ENCODE assay signal across 8 cellular contexts in the genomic region with DNA sequence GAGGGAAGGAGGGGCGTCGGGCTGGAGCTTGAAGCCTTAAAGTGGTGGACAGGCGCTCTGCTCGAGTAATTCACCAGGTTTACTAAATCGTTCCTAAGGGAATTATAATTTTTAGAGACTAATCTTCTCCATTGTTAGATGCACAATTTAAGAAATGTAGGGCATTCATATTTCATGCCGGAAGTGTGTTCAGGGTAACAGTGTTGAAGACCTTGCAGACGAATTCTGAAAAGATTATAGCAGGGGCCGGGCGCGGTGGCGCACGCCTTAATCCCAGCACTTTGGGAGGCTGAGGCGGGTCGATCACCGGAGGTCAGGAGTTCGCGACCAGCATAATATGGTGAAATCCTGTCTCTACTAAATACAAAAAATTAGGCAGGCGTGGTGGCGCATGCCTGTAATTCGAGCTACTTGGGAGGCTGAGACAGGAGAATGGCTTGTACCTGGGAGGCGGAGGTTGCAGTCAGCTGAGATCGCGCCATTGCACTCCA. TPM values are rescaled to one million over a fixed set of nuclear protein-coding genes. Genes with fewer than 3 reads are reported as not detected.
DNase-seq lines count a peak whose midpoint lies in the region; ATAC-seq, FAIRE-seq and TF ChIP-seq lines count a peak whose summit lies in the region.

No MANE protein-coding gene starts in this region.

- H3K4me1 Mint-ChIP-seq in T-helper 1 cell treated with Interleukin-12 subunit alpha and Interleukin-12 subunit beta and Interleukin-4 antibody, amounts not matched to agents 30 μg/mL and 1 μg/mL, for 36 hours (ENCODE audit: low read depth), result peaks cover 9% of the 10 kb centered on the region

- no peak for TF ChIP-seq POLR2A in endothelial cell of umbilical vein (IDR thresholded peaks at IDR 0.05; ENCODE audit: low read depth, low read length)

- H3K4me1 ChIP-seq in Loucy (ENCODE audit: insufficient read depth, low read length, poor library complexity, severe bottlenecking) (peaks cover 33% of the 10 kb centered on the region), endothelial cell of umbilical vein (ENCODE audit: control insufficient read depth, extremely low read depth, insufficient read depth, low read length) (peaks cover 14% of the 10 kb centered on the region), pancreas (peaks cover 0 to 20% (median 6%) of the 10 kb centered on the region in 3 donors)

- dilution Hi-C loops in endothelial cell of umbilical vein (cut with MboI; ENCODE audit: extremely low pct_ligation_motif_present, low sequenced_read_pairs), result no loop called here

- H3K36me3 ChIP-seq in Loucy (ENCODE audit: insufficient read depth, low read length) (peaks cover 31% of the 10 kb centered on the region), endothelial cell of umbilical vein (ENCODE audit: control insufficient read depth in 2 of 2, extremely low read depth in 1 of 2, insufficient read depth in 2 of 2, low read length in 2 of 2) (peaks cover 3 to 8% of the 10 kb centered on the region in 2 experiments), pancreas (no peaks in the 10 kb centered on the region)

- BruUV-seq in endothelial cell of umbilical vein (replicated peaks; lab: Mats Ljungman, UMichigan), result no TSS peak

- H3K9me2 ChIP-seq in Loucy (replicated peaks; ENCODE audit: low read depth, low read length), result no peaks in the 10 kb centered on the region

- H3K4me2 ChIP-seq in Loucy (ENCODE audit: low read depth, low read length, poor library complexity, severe bottlenecking) (peak overlapping the region; percentile 58), endothelial cell of umbilical vein (ENCODE audit: insufficient read depth, low read length) (peak overlapping the region; percentile 34)

- TF ChIP-seq CTCF in Loucy (conservative IDR thresholded peaks at IDR 0.05; ENCODE audit: low read length) (no peak), endothelial cell of umbilical vein (IDR thresholded peaks at IDR 0.05; ENCODE audit: extremely low read depth in 1 of 2, insufficient read depth in 1 of 2, low read depth in 1 of 2, low read length in 2 of 2) (no peak), pancreas (IDR thresholded peaks at IDR 0.05) (no peak)

- H3K9me3 ChIP-seq in Loucy (ENCODE audit: insufficient read depth, low read depth, low read length) (no peaks in the 10 kb centered on the region; the same call in 1 of the 2 replicates), endothelial cell of umbilical vein (replicated peaks; ENCODE audit: control insufficient read depth, insufficient read depth, low read length) (no peaks in the 10 kb centered on the region), pancreas (no peaks in the 10 kb centered on the region)

- H2AFZ ChIP-seq in Loucy (ENCODE audit: low read length) (peak overlapping the region; percentile 82), endothelial cell of umbilical vein (ENCODE audit: low read depth, low read length) (no peak overlapping the region)

- CTCF ChIA-PET in endothelial cell of umbilical vein (lab: Charles Lee), result interaction anchor here (0.6 to 1.8 kb wide), 6 partner anchors 9 to 669 kb away, joined by 3 to 8 read pairs (median 4); no protein-coding TSS in a partner anchor

- H3K27me3 Mint-ChIP-seq in T-helper 1 cell treated with Interleukin-12 subunit alpha and Interleukin-12 subunit beta and Interleukin-4 antibody, amounts not matched to agents 30 μg/mL and 1 μg/mL, for 36 hours (ENCODE audit: low read depth), result no peaks in the 10 kb centered on the region

- H3K9me1 ChIP-seq in endothelial cell of umbilical vein (replicated peaks; ENCODE audit: control insufficient read depth, extremely low read depth, insufficient read depth, low read length), result no peaks in the 10 kb centered on the region

- H3K4me3 ChIP-seq in Loucy (ENCODE audit: low read length, poor library complexity, severe bottlenecking) (peak overlapping the region; percentile 95), endothelial cell of umbilical vein (replicated peaks in 1 of 3; ENCODE audit: insufficient read depth in 1 of 3, low read depth in 1 of 3, low read length in 3 of 3) (peak overlapping the region in 1 of 3 experiments; percentile 98), pancreas (peak overlapping the region; percentile 64 to 95 (median 76))

- POLR2A ChIA-PET in endothelial cell of umbilical vein (lab: Charles Lee), result interaction anchor here (0.6 to 0.7 kb wide), 4 partner anchors 9 to 68 kb away, joined by 3 to 4 read pairs (median 4); no protein-coding TSS in a partner anchor

- H4K20me1 ChIP-seq in Loucy (ENCODE audit: insufficient read depth, low read length, poor library complexity, severe bottlenecking) (peaks cover 28% of the 10 kb centered on the region), endothelial cell of umbilical vein (replicated peaks; ENCODE audit: control insufficient read depth, extremely low read depth, insufficient read depth, low read length) (peaks cover 7% of the 10 kb centered on the region)

- H3K27ac Mint-ChIP-seq in T-helper 1 cell treated with Interleukin-12 subunit alpha and Interleukin-12 subunit beta and Interleukin-4 antibody, amounts not matched to agents 30 μg/mL and 1 μg/mL, for 36 hours, result peak overlapping the region; percentile 88

- intact Hi-C loops in endothelial cell of umbilical vein (cut with micrococcal nuclease) (loop anchor here (2.0 to 5.0 kb wide), 2 partner anchors 35 to 285 kb away; partner anchors contain the start of gene MYO1E), pancreas (cut with DNase I) (no loop called here)

- no peaks in the 10 kb centered on the region for H3F3A ChIP-seq in Loucy (ENCODE audit: low read depth)

- H3K27ac ChIP-seq in endothelial cell of umbilical vein (ENCODE audit: insufficient read depth, low read depth, low read length), result no peak overlapping the region
- H3K27ac ChIP-seq in pancreas, result peak overlapping the region; percentile 22 to 71 (median 44)

- peak overlapping the region; percentile 97 for H3K9ac ChIP-seq in Loucy (ENCODE audit: low read depth, low read length, poor library complexity, severe bottlenecking)
- no peak overlapping the region for H3K9ac ChIP-seq in endothelial cell of umbilical vein (replicated peaks; ENCODE audit: extremely low read depth, insufficient read depth, low read length)

- H3K27me3 ChIP-seq in Loucy (ENCODE audit: insufficient read depth, low read length, poor library complexity, severe bottlenecking) (no peaks in the 10 kb centered on the region), endothelial cell of umbilical vein (ENCODE audit: control insufficient read depth in 2 of 2, insufficient read depth in 2 of 2, low read length in 2 of 2) (no peaks in the 10 kb centered on the region), pancreas (no peaks in the 10 kb centered on the region)

- DNase-seq in T-helper 1 cell (no peak), endothelial cell of umbilical vein (ENCODE audit: low read depth, low spot score) (no peak), pancreas (peak in 2 of 6 donors; percentile 6 to 22), NCI-H526 treated with DMSO at 0.1 percent for 48 hours (lab: John Stamatoyannopoulos, UW) (no peak), NCI-H526 (lab: John Stamatoyannopoulos, UW) (no peak)

- ATAC-seq in pancreas (peak; percentile 18 to 35 (median 30)), GM18858 (IDR thresholded peaks at IDR 0.05; ENCODE audit: unreplicated experiment) (no peak)

- H3K36me3 Mint-ChIP-seq in T-helper 1 cell treated with Interleukin-12 subunit alpha and Interleukin-12 subunit beta and Interleukin-4 antibody, amounts not matched to agents 30 μg/mL and 1 μg/mL, for 36 hours (ENCODE audit: low read depth), result peaks cover 16% of the 10 kb centered on the region

- WGBS in pancreas, 2 donors, result 26 to 33% methylated on average over 23 of the region's 23 CpGs

- H3K4me3 Mint-ChIP-seq in T-helper 1 cell treated with Interleukin-12 subunit alpha and Interleukin-12 subunit beta and Interleukin-4 antibody, amounts not matched to agents 30 μg/mL and 1 μg/mL, for 36 hours, result no peak overlapping the region

- H3K79me2 ChIP-seq in Loucy (ENCODE audit: insufficient read depth, low read length) (peaks cover 47% of the 10 kb centered on the region), endothelial cell of umbilical vein (ENCODE audit: control insufficient read depth, insufficient read depth, low read length) (peaks cover 43% of the 10 kb centered on the region)

- FAIRE-seq in endothelial cell of umbilical vein (lab: Jason Lieb, UNC) (no peak), pancreas (lab: Jason Lieb, UNC) (no peak)

- H3K9me3 Mint-ChIP-seq in T-helper 1 cell treated with Interleukin-12 subunit alpha and Interleukin-12 subunit beta and Interleukin-4 antibody, amounts not matched to agents 30 μg/mL and 1 μg/mL, for 36 hours, result peaks cover under 1% of the 10 kb centered on the region

RNA-seq across cellular contexts. Expression of gene GTF2A2, which starts 0.4 kb away (rescaled TPM):
- 128 and 139 TPM in 2 replicates for total RNA-seq in endothelial cell of umbilical vein
- 38.6 and 67.9 TPM in 2 replicates for polyA plus RNA-seq in endothelial cell of umbilical vein
- polyA plus RNA-seq in endothelial cell of umbilical vein (2011; cell fraction: cytosol; rRNA removed), result 36.5 and 37.6 TPM in 2 replicates
- 12.9 and 19.0 TPM in 2 replicates for polyA plus RNA-seq in endothelial cell of umbilical vein (2011; cell fraction: nucleus; rRNA removed)
- 68.2 and 74.4 TPM in 2 replicates for polyA plus RNA-seq in endothelial cell of umbilical vein (2012)
- polyA minus RNA-seq in endothelial cell of umbilical vein, result 10.7 and 19.3 TPM in 2 replicates
- 36.4 TPM for polyA minus RNA-seq in endothelial cell of umbilical vein (2011; cell fraction: cytosol; rRNA and poly(A)+ RNA removed)
- 7.5 and 8.4 TPM in 2 replicates for polyA minus RNA-seq in endothelial cell of umbilical vein (2011; cell fraction: nucleus; rRNA and poly(A)+ RNA removed)
- total RNA-seq in pancreas, result 10 to 100 TPM; 16.8 to 39.1 (median 32.5) TPM
- polyA plus RNA-seq in pancreas, result 10 to 100 TPM; 33.5 to 62.5 TPM

RNA-seq across cellular contexts. Expression of gene BNIP2, which starts 31.4 kb away (rescaled TPM):
- 90.1 and 99.2 TPM in 2 replicates for total RNA-seq in endothelial cell of umbilical vein
- polyA plus RNA-seq in endothelial cell of umbilical vein, result 29.2 and 39.1 TPM in 2 replicates
- polyA plus RNA-seq in endothelial cell of umbilical vein (2011; cell fraction: cytosol; rRNA removed), result 51.9 and 59.6 TPM in 2 replicates
- polyA plus RNA-seq in endothelial cell of umbilical vein (2011; cell fraction: nucleus; rRNA removed), result 65.4 and 76.1 TPM in 2 replicates
- polyA plus RNA-seq in endothelial cell of umbilical vein (2012), result 55.0 and 65.2 TPM in 2 replicates
- 20.6 and 23.9 TPM in 2 replicates for polyA minus RNA-seq in endothelial cell of umbilical vein
- 34.1 TPM for polyA minus RNA-seq in endothelial cell of umbilical vein (2011; cell fraction: cytosol; rRNA and poly(A)+ RNA removed)
- polyA minus RNA-seq in endothelial cell of umbilical vein (2011; cell fraction: nucleus; rRNA and poly(A)+ RNA removed), result 79.7 and 91.1 TPM in 2 replicates
- 10 to 100 TPM; 15.7 to 29.4 (median 20.9) TPM for total RNA-seq in pancreas
- 10 to 100 TPM; 24.1 to 46.9 TPM for polyA plus RNA-seq in pancreas

RNA-seq across cellular contexts. Expression of gene GCNT3, which starts 46.1 kb away (rescaled TPM):
- total RNA-seq in endothelial cell of umbilical vein (not detected in 2 replicates), pancreas (1 to 10 TPM; 1.2 to 8.6 (median 2.5) TPM)
- polyA plus RNA-seq in endothelial cell of umbilical vein (not detected in 2 replicates), pancreas (1 to 10 TPM in 1 of 2 donors, under 1 TPM in 1; 0.27 to 2.5 TPM)
- polyA plus RNA-seq in endothelial cell of umbilical vein (2011; cell fraction: cytosol; rRNA removed), result not detected in 2 replicates
- polyA plus RNA-seq in endothelial cell of umbilical vein (2011; cell fraction: nucleus; rRNA removed), result not detected in 2 replicates
- not detected in 2 replicates for polyA plus RNA-seq in endothelial cell of umbilical vein (2012)
- not detected in 2 replicates for polyA minus RNA-seq in endothelial cell of umbilical vein
- polyA minus RNA-seq in endothelial cell of umbilical vein (2011; cell fraction: cytosol; rRNA and poly(A)+ RNA removed), result 0.61 TPM
- not detected in 2 replicates for polyA minus RNA-seq in endothelial cell of umbilical vein (2011; cell fraction: nucleus; rRNA and poly(A)+ RNA removed)
